20 cellular contexts compared by ENCODE assay signal in the genomic region with DNA sequence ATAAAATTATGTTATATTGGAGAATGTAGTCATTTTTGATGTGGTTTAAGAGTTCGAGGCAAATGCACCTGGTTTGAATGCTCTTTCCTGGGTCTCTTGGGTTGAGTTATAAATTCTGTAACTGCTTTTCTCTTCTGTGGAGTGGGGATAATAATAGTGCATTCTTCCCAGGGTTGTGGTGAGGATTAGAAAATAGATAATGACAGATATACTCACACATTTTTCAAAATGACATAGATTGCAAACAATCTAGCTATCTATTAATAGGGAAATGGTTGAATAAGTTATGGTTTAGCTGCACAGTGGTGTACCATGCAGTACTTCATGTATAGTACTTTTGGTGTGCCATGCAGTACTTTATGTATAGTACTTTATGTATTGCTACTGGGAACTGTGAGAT.
"Had no signal": no experiment of that assay in that cellular context is flagged by ENCODE, and none has a peak within 500 bp of the region (broad histone marks: within the 10 kb centered on the region; RNA-seq: fewer than 3 reads in every experiment).

No MANE protein-coding gene starts in this region.

- DNase-seq: effector memory CD8-positive, alpha-beta T cell; erythroblast; foreskin keratinocyte; immature natural killer cell; left ventricle myocardium inferior; mesendoderm; nucleus accumbens; ovary; sigmoid colon; small intestine; stimulated activated CD4-positive, alpha-beta T cell treated with anti-CD3 and anti-CD28 coated beads, Interleukin-12 subunit alpha, Interleukin-12 subunit beta, amount 100 ng/mL, for 4 hours; tibial artery; upper lobe of left lung; uterus had no signal

- H3K9me3 ChIP-seq: ovary, sigmoid colon, tibial artery, upper lobe of left lung, uterus had no signal

- H3K27ac ChIP-seq: foreskin keratinocyte, left ventricle myocardium inferior, neural progenitor cell, ovary, right atrium auricular region, sigmoid colon, tibial artery, upper lobe of left lung, uterus had no signal

- H3K27me3 Mint-ChIP-seq: dendritic cell treated with granulocyte-macrophage colony-stimulating factor and Interleukin-4, amounts not matched to agents 40 ng/mL and 50 ng/mL, for 4 days; effector memory CD8-positive, alpha-beta T cell; natural killer cell treated with Interleukin-12 subunit alpha and Interleukin-12 subunit beta and Interleukin-15 and Interleukin-18, amount 100 ng/mL, for 72 hours; stimulated activated naive CD8-positive, alpha-beta T cell treated with anti-CD3 and anti-CD28 coated beads, Interleukin-15, Interleukin-2, amounts not matched to agents 100 ng/mL and 50 ng/mL, for 24 hours had no signal

- H3K9ac ChIP-seq: neural progenitor cell had no signal

- H3K27me3 ChIP-seq: foreskin keratinocyte, neural progenitor cell, ovary, right atrium auricular region, sigmoid colon, tibial artery, upper lobe of left lung, uterus had no signal

- ATAC-seq: effector memory CD8-positive, alpha-beta T cell; foreskin keratinocyte; natural killer cell treated with Interleukin-12 subunit alpha and Interleukin-12 subunit beta and Interleukin-15 and Interleukin-18, amount 100 ng/mL, for 72 hours had no signal

- H3K4me1 ChIP-seq: neural progenitor cell, right atrium auricular region, sigmoid colon, uterus had no signal

- H3K4me2 ChIP-seq: neural progenitor cell had no signal

- H3K27ac Mint-ChIP-seq: dendritic cell treated with granulocyte-macrophage colony-stimulating factor and Interleukin-4, amounts not matched to agents 40 ng/mL and 50 ng/mL, for 4 days; effector memory CD8-positive, alpha-beta T cell; immature natural killer cell; natural killer cell treated with Interleukin-12 subunit alpha and Interleukin-12 subunit beta and Interleukin-15 and Interleukin-18, amount 100 ng/mL, for 72 hours; neural progenitor cell; stimulated activated naive CD8-positive, alpha-beta T cell treated with anti-CD3 and anti-CD28 coated beads, Interleukin-15, Interleukin-2, amounts not matched to agents 100 ng/mL and 50 ng/mL, for 24 hours had no signal

- H3K4me3 ChIP-seq: left ventricle myocardium inferior, lung, neural progenitor cell, ovary, right atrium auricular region, sigmoid colon, tibial artery, upper lobe of left lung, uterus had no signal

- H2AFZ ChIP-seq: neural progenitor cell had no signal

- H3K9me3 Mint-ChIP-seq: natural killer cell treated with Interleukin-12 subunit alpha and Interleukin-12 subunit beta and Interleukin-15 and Interleukin-18, amount 100 ng/mL, for 72 hours had no signal

- H3K4me1 Mint-ChIP-seq: neural progenitor cell had no signal

- H3K4me3 Mint-ChIP-seq: dendritic cell treated with granulocyte-macrophage colony-stimulating factor and Interleukin-4, amounts not matched to agents 40 ng/mL and 50 ng/mL, for 4 days; effector memory CD8-positive, alpha-beta T cell; immature natural killer cell; natural killer cell treated with Interleukin-12 subunit alpha and Interleukin-12 subunit beta and Interleukin-15 and Interleukin-18, amount 100 ng/mL, for 72 hours; neural progenitor cell; stimulated activated naive CD8-positive, alpha-beta T cell treated with anti-CD3 and anti-CD28 coated beads, Interleukin-15, Interleukin-2, amounts not matched to agents 100 ng/mL and 50 ng/mL, for 24 hours had no signal

- H3K36me3 ChIP-seq: ovary, uterus had no signal
